In the genomic region with DNA sequence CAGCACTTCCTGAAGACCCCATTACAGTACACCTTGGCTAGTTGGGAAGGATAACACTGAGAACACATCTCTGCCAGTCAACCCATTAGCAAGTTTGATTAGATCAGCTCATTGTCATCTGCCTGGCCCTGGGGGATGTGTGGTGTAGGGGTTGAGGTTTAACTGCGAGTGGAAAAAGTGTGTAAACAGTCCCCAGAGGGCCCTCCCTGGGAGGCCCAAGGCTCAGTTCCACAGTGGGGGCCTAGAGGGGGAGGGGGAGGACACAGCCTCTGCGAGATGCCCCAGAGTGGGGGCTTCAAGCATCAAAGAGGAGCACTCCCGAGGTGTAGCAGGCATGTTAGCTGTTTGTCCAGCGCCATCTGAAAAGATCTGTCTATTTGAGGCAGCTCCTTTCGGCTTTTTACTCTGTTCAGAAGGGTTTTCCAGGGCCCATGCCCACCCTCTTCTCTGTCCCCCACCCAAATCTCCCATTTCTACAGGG, we compare ENCODE assay signal across 8 cellular contexts.
DNase-seq lines count a peak whose midpoint lies in the region; FAIRE-seq and TF ChIP-seq lines count a peak whose summit lies in the region.

No MANE protein-coding gene starts in this region.

- no peaks in the 10 kb centered on the region for H3K9me3 Mint-ChIP-seq in T-helper 1 cell treated with Interleukin-12 subunit alpha and Interleukin-12 subunit beta and Interleukin-4 antibody, amounts not matched to agents 30 μg/mL and 1 μg/mL, for 36 hours
- H3K9me3 Mint-ChIP-seq in dendritic cell treated with granulocyte-macrophage colony-stimulating factor and Interleukin-4, amounts not matched to agents 40 ng/mL and 50 ng/mL, for 4 days: no peaks in the 10 kb centered on the region

- no peak for TF ChIP-seq CTCF in D721Med (IDR thresholded peaks at IDR 0.05; ENCODE audit: insufficient read depth, missing control alignments)

- intact Hi-C loops in dendritic cell treated with granulocyte-macrophage colony-stimulating factor and Interleukin-4, amounts not matched to agents 40 ng/mL and 50 ng/mL, for 4 days (cut with micrococcal nuclease): no loop called here

- peak overlapping the region; percentile 55 for H3K4me3 Mint-ChIP-seq in T-helper 1 cell treated with Interleukin-12 subunit alpha and Interleukin-12 subunit beta and Interleukin-4 antibody, amounts not matched to agents 30 μg/mL and 1 μg/mL, for 36 hours
- H3K4me3 Mint-ChIP-seq in dendritic cell treated with granulocyte-macrophage colony-stimulating factor and Interleukin-4, amounts not matched to agents 40 ng/mL and 50 ng/mL, for 4 days: peak overlapping the region; percentile 44

- no peaks in the 10 kb centered on the region for H3K36me3 Mint-ChIP-seq in T-helper 1 cell treated with Interleukin-12 subunit alpha and Interleukin-12 subunit beta and Interleukin-4 antibody, amounts not matched to agents 30 μg/mL and 1 μg/mL, for 36 hours (ENCODE audit: low read depth)
- no peaks in the 10 kb centered on the region for H3K36me3 Mint-ChIP-seq in dendritic cell treated with granulocyte-macrophage colony-stimulating factor and Interleukin-4, amounts not matched to agents 40 ng/mL and 50 ng/mL, for 4 days (ENCODE audit: low read depth)

- peak overlapping the region; percentile 78 for H3K27ac Mint-ChIP-seq in T-helper 1 cell treated with Interleukin-12 subunit alpha and Interleukin-12 subunit beta and Interleukin-4 antibody, amounts not matched to agents 30 μg/mL and 1 μg/mL, for 36 hours
- H3K27ac Mint-ChIP-seq in dendritic cell treated with granulocyte-macrophage colony-stimulating factor and Interleukin-4, amounts not matched to agents 40 ng/mL and 50 ng/mL, for 4 days: peak overlapping the region; percentile 85

- DNase-seq in NCI-H526 (lab: John Stamatoyannopoulos, UW): peak; percentile 33 to 46
- DNase-seq in NCI-H526 treated with DMSO at 0.1 percent for 48 hours (lab: John Stamatoyannopoulos, UW): no peak
- peak; percentile 50 to 64 for DNase-seq in stimulated activated CD8-positive, alpha-beta memory T cell treated with anti-CD3 and anti-CD28 coated beads, Interleukin-15, amount 100 ng/mL, for 4 hours (ENCODE audit: low read depth in 2 of 2)
- no peak for DNase-seq in D721Med (ENCODE audit: insufficient read length, low spot score)
- DNase-seq in superior temporal gyrus (ENCODE audit: extremely low spot score): no peak
- no peak for DNase-seq in hypothalamus (lab: John Stamatoyannopoulos, UW)

- FAIRE-seq in D721Med (lab: Jason Lieb, UNC): no peak

- H3K4me1 Mint-ChIP-seq in T-helper 1 cell treated with Interleukin-12 subunit alpha and Interleukin-12 subunit beta and Interleukin-4 antibody, amounts not matched to agents 30 μg/mL and 1 μg/mL, for 36 hours (ENCODE audit: low read depth): peaks cover 30% of the 10 kb centered on the region
- H3K4me1 Mint-ChIP-seq in dendritic cell treated with granulocyte-macrophage colony-stimulating factor and Interleukin-4, amounts not matched to agents 40 ng/mL and 50 ng/mL, for 4 days (ENCODE audit: low read depth): peaks cover 85% of the 10 kb centered on the region

- no peaks in the 10 kb centered on the region for H3K27me3 Mint-ChIP-seq in T-helper 1 cell treated with Interleukin-12 subunit alpha and Interleukin-12 subunit beta and Interleukin-4 antibody, amounts not matched to agents 30 μg/mL and 1 μg/mL, for 36 hours (ENCODE audit: low read depth)
- peaks cover 3% of the 10 kb centered on the region for H3K27me3 Mint-ChIP-seq in dendritic cell treated with granulocyte-macrophage colony-stimulating factor and Interleukin-4, amounts not matched to agents 40 ng/mL and 50 ng/mL, for 4 days

Comparison
In these comparisons a context has a peak if more than half of its experiments do, and no peak if none do; other contexts are left out.
1. DNase-seq: peak in NCI-H526 (2 of 2) and stimulated activated CD8-positive, alpha-beta memory T cell treated with anti-CD3 and anti-CD28 coated beads, Interleukin-15, amount 100 ng/mL, for 4 hours (2 of 2); none in NCI-H526 treated with DMSO at 0.1 percent for 48 hours (single experiment), D721Med (single experiment), superior temporal gyrus (single experiment) and hypothalamus (0 of 51).